Comparison of ENCODE assay signal across 1 cellular context in the genomic region with DNA sequence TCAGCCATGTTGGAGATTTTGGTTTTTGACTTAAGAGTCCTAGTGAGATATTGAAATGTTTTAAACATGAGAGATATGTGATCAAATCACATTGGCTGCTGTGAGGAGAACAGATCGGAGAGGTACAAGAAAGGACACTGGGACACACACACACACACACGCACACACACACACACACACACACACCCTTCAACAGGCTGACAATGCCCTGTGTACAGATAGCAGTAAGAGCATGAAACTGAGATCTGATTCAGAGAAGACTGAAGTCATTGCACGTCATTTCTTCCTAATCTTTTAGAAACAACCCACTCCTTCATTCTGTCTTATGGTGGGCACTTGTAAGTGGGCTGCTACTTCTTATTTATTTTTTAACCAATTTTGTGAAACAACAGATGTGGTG.
TF ChIP-seq lines count a peak whose summit lies in the region.

No MANE protein-coding gene starts in this region.

TF ChIP-seq in IMR-90, 13 proteins besides CTCF, POLR2A, EP300 and RAD21 (continued from another document):
- TF ChIP-seq NFE2L2 (IDR thresholded peaks at IDR 0.05; ENCODE audit: low read depth, low read length) (no peak), USF2 (IDR thresholded peaks at IDR 0.05; ENCODE audit: low read depth, low read length) (no peak)
TF ChIP-seq in IMR-90: peak in this region for 0.
